In genomic region chr9:37464426-37465248, GRCh38 we compare ENCODE assay signal across 1 cellular context.
A peak's percentile ranks its signal among the peaks of the same experiment; 100 is the strongest.
TF ChIP-seq lines count a peak whose summit lies in the region.

No MANE protein-coding gene starts in this region.

TF ChIP-seq in K562, 482 proteins besides CTCF, POLR2A, EP300 and RAD21 (continued from another document and continues in another):
- TF ChIP-seq USF1 (CRISPR knock-in tag; IDR thresholded peaks at IDR 0.05) (peak; percentile 81), HDAC2 (IDR thresholded peaks at IDR 0.05) (0 out of 2 replicates have a peak, but pooled peaks have one; percentile 15), CTBP1 (IDR thresholded peaks at IDR 0.05; ENCODE audit: borderline replicate concordance) (peak; percentile 59; the same call in 1 of the 2 replicates), NCOR1 (IDR thresholded peaks at IDR 0.05) (no peak), ZFPM2 (CRISPR knock-in tag; IDR thresholded peaks at IDR 0.05) (no peak), ETV5 (CRISPR knock-in tag; IDR thresholded peaks at IDR 0.05; ENCODE audit: low read depth) (peak; percentile 67; the same call in 1 of the 2 replicates), NCOA1 (IDR thresholded peaks at IDR 0.05; ENCODE audit: low read depth) (0 out of 2 replicates have a peak, but pooled peaks have one; percentile 16), RBBP5 (IDR thresholded peaks at IDR 0.05; ENCODE audit: borderline replicate concordance, insufficient read depth, low read length, poor library complexity, severe bottlenecking) (peak; percentile 95), TAF1 (IDR thresholded peaks at IDR 0.05; ENCODE audit: control insufficient read depth, extremely low read depth, insufficient read depth, low read length, severe bottlenecking) (peak; percentile 25), SIN3B (IDR thresholded peaks at IDR 0.05; ENCODE audit: low read depth) (no peak), TEAD1 (CRISPR knock-in tag; IDR thresholded peaks at IDR 0.05) (peak in 1 of 2 experiments; percentile 82; a peak in 2 of 4 replicates), EGR1 (conservative IDR thresholded peaks at IDR 0.05) (0 out of 2 replicates have a peak, but pooled peaks have one; percentile 17), MTA3 (IDR thresholded peaks at IDR 0.05; ENCODE audit: borderline replicate concordance) (0 out of 2 replicates have a peak, but pooled peaks have one; percentile 13), TOE1 (IDR thresholded peaks at IDR 0.05; ENCODE audit: borderline replicate concordance) (no peak), TOE1 (CRISPR knock-in tag; IDR thresholded peaks at IDR 0.05; ENCODE audit: borderline replicate concordance, low read depth) (peak; percentile 59; the same call in 1 of the 2 replicates), SAP30 (IDR thresholded peaks at IDR 0.05; ENCODE audit: borderline replicate concordance, insufficient read depth, low read depth, low read length, poor library complexity, severe bottlenecking) (peak; percentile 84), NKRF (IDR thresholded peaks at IDR 0.05; ENCODE audit: borderline replicate concordance) (peak; percentile 88), KLF13 (tag; IDR thresholded peaks at IDR 0.05; ENCODE audit: borderline replicate concordance, low read depth) (peak; percentile 84; the same call in 1 of the 2 replicates), ZEB2 (IDR thresholded peaks at IDR 0.05) (0 out of 2 replicates have a peak, but pooled peaks have one; percentile 36), TSC22D4 (tag; IDR thresholded peaks at IDR 0.05) (no peak), MCM3 (IDR thresholded peaks at IDR 0.05) (no peak), EP400 (IDR thresholded peaks at IDR 0.05) (no peak), CREB1 (IDR thresholded peaks at IDR 0.05) (0 out of 2 replicates have a peak, but pooled peaks have one; percentile 33), CREB1 (CRISPR knock-in tag; IDR thresholded peaks at IDR 0.05) (no peak), ZBTB1 (CRISPR knock-in tag; IDR thresholded peaks at IDR 0.05; ENCODE audit: borderline replicate concordance, low read depth) (0 out of 2 replicates have a peak, but pooled peaks have one; percentile 54), CHAMP1 (IDR thresholded peaks at IDR 0.05) (no peak), PHF20 (IDR thresholded peaks at IDR 0.05; ENCODE audit: partially characterized antibody) (peak; percentile 10), ELF1 (tag; IDR thresholded peaks at IDR 0.05) (no peak), NFATC3 (IDR thresholded peaks at IDR 0.05) (no peak), ZNF511 (CRISPR knock-in tag; IDR thresholded peaks at IDR 0.05) (peak; percentile 78; the same call in 1 of the 2 replicates), NR2C2 (CRISPR knock-in tag; IDR thresholded peaks at IDR 0.05) (no peak), NR2C2 (tag; IDR thresholded peaks at IDR 0.05) (no peak), SRSF3 (IDR thresholded peaks at IDR 0.05; ENCODE audit: insufficient read depth, low read length) (0 out of 2 replicates have a peak, but pooled peaks have one; percentile 63), AFF4 (CRISPR knock-in tag; IDR thresholded peaks at IDR 0.05) (peak; percentile 85), HOXB6 (CRISPR knock-in tag; IDR thresholded peaks at IDR 0.05; ENCODE audit: borderline replicate concordance) (no peak), YY1 (IDR thresholded peaks at IDR 0.05; ENCODE audit: borderline replicate concordance in 1 of 3, control insufficient read depth in 1 of 3, extremely low read depth in 1 of 3, insufficient read depth in 3 of 3, insufficient read length in 1 of 3, insufficient replicate concordance in 2 of 3, low read depth in 1 of 3, low read length in 2 of 3) (peak in 2 of 3 experiments; percentile 39 to 81), ZNF253 (CRISPR knock-in tag; conservative IDR thresholded peaks at IDR 0.05) (no peak), EZH2 (IDR thresholded peaks at IDR 0.05; ENCODE audit: borderline replicate concordance, low read depth, low read length) (no peak)
- TF ChIP-seq, protein P1, sequence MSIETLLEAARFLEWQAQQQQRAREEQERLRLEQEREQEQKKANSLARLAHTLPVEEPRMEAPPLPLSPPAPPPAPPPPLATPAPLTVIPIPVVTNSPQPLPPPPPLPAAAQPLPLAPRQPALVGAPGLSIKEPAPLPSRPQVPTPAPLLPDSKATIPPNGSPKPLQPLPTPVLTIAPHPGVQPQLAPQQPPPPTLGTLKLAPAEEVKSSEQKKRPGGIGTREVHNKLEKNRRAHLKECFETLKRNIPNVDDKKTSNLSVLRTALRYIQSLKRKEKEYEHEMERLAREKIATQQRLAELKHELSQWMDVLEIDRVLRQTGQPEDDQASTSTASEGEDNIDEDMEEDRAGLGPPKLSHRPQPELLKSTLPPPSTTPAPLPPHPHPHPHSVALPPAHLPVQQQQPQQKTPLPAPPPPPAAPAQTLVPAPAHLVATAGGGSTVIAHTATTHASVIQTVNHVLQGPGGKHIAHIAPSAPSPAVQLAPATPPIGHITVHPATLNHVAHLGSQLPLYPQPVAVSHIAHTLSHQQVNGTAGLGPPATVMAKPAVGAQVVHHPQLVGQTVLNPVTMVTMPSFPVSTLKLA (conservative IDR thresholded peaks at IDR 0.05) = no peak
- TF ChIP-seq, protein P2, sequence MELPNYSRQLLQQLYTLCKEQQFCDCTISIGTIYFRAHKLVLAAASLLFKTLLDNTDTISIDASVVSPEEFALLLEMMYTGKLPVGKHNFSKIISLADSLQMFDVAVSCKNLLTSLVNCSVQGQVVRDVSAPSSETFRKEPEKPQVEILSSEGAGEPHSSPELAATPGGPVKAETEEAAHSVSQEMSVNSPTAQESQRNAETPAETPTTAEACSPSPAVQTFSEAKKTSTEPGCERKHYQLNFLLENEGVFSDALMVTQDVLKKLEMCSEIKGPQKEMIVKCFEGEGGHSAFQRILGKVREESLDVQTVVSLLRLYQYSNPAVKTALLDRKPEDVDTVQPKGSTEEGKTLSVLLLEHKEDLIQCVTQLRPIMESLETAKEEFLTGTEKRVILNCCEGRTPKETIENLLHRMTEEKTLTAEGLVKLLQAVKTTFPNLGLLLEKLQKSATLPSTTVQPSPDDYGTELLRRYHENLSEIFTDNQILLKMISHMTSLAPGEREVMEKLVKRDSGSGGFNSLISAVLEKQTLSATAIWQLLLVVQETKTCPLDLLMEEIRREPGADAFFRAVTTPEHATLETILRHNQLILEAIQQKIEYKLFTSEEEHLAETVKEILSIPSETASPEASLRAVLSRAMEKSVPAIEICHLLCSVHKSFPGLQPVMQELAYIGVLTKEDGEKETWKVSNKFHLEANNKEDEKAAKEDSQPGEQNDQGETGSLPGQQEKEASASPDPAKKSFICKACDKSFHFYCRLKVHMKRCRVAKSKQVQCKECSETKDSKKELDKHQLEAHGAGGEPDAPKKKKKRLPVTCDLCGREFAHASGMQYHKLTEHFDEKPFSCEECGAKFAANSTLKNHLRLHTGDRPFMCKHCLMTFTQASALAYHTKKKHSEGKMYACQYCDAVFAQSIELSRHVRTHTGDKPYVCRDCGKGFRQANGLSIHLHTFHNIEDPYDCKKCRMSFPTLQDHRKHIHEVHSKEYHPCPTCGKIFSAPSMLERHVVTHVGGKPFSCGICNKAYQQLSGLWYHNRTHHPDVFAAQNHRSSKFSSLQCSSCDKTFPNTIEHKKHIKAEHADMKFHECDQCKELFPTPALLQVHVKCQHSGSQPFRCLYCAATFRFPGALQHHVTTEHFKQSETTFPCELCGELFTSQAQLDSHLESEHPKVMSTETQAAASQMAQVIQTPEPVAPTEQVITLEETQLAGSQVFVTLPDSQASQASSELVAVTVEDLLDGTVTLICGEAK (IDR thresholded peaks at IDR 0.05) = 0 out of 2 replicates have a peak, but pooled peaks have one; percentile 27
- TF ChIP-seq, protein P2 (CRISPR knock-in tag; IDR thresholded peaks at IDR 0.05) = no peak
